In the genomic region with DNA sequence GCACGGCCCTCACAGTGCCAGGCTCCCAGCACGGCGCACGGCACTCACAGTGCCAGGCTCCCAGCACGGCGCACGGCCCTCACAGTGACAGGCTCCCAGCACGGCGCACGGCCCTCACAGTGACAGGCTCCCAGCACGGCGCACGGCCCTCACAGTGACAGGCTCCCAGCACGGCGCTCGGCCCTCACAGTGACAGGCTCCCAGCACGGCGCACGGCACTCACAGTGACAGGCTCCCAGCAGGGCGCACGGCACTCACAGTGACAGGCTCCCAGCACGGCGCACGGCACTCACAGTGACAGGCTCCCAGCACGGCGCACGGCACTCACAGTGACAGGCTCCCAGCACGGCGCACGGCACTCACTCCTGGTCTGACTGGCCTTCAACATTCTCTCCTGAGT, we compare ENCODE assay signal across 7 cellular contexts. TPM values are rescaled to one million over a fixed set of nuclear protein-coding genes. Genes with fewer than 3 reads are reported as not detected.
DNase-seq lines count a peak whose midpoint lies in the region; ATAC-seq, FAIRE-seq and TF ChIP-seq lines count a peak whose summit lies in the region.
"Not testable (repeated sequence)": the region's sequence is repeated elsewhere in the genome, so short reads cannot be mapped to it uniquely, and the experiment has no call there.

No MANE protein-coding gene starts in this region.

- TF ChIP-seq EP300 in H1 (IDR thresholded peaks at IDR 0.05; ENCODE audit: borderline replicate concordance in 1 of 2, low read depth in 2 of 2, low read length in 2 of 2) = not testable (repeated sequence)

- POLR2A ChIA-PET in CD4-positive, alpha-beta T cell (lab: Charles Lee); activated CD8-positive, alpha-beta T cell treated with anti-CD3 and anti-CD28 coated beads for 36 hours (lab: Charles Lee); H1 (lab: Charles Lee; ENCODE audit: partially characterized antibody): not testable (repeated sequence)

- not testable (repeated sequence) for H4K20me1 ChIP-seq in H1 (replicated peaks in 1 of 2; ENCODE audit: control insufficient read depth in 1 of 2, insufficient read depth in 2 of 2, low read length in 2 of 2)

- peak overlapping the region; percentile 87 for H3K27ac Mint-ChIP-seq in CD4-positive, alpha-beta T cell
- H3K27ac Mint-ChIP-seq in T-helper 1 cell treated with Interleukin-12 subunit alpha and Interleukin-12 subunit beta and Interleukin-4 antibody, amounts not matched to agents 30 μg/mL and 1 μg/mL, for 36 hours = peak overlapping the region; percentile 82
- H3K27ac Mint-ChIP-seq in activated CD8-positive, alpha-beta T cell treated with anti-CD3 and anti-CD28 coated beads for 36 hours = peak overlapping the region; percentile 72
- H3K27ac Mint-ChIP-seq in activated naive CD4-positive, alpha-beta T cell treated with anti-CD3 and anti-CD28 coated beads, Interleukin-2, amount 10 ng/mL, durations not matched to agents 7 days and 5 days = peak overlapping the region; percentile 93
- peak overlapping the region; percentile 73 for H3K27ac Mint-ChIP-seq in nephron progenitor cell

- not testable (repeated sequence) for H3K27ac ChIP-seq in CD4-positive, alpha-beta T cell (ENCODE audit: low read depth, low read length); H1 (ENCODE audit: low read depth, low read length)

- not testable (repeated sequence) for H2AFZ ChIP-seq in H1 (ENCODE audit: low read length)

- H2BK12ac ChIP-seq in H1 (ENCODE audit: low read depth, low read length) = not testable (repeated sequence)

- not testable (repeated sequence) for H4K5ac ChIP-seq in H1 (ENCODE audit: insufficient read length, low read depth, low read length)

- WGBS in H1 (ENCODE audit: extremely low coverage in 1 of 2, insufficient coverage in 1 of 2, insufficient read length in 1 of 2, insufficient replicate concordance in 2 of 2, low coverage in 1 of 2, low lambda C conversion rate in 2 of 2, missing lambda C conversion rate in 1 of 2), 2 experiments = 91% methylated on average over 20 of the region's 30 CpGs; no CpG with 5 or more reads in 1 of the 2 experiments

- peaks cover 40% of the 10 kb centered on the region for H3K4me1 Mint-ChIP-seq in CD4-positive, alpha-beta T cell (ENCODE audit: low read depth)
- peaks cover 33% of the 10 kb centered on the region for H3K4me1 Mint-ChIP-seq in T-helper 1 cell treated with Interleukin-12 subunit alpha and Interleukin-12 subunit beta and Interleukin-4 antibody, amounts not matched to agents 30 μg/mL and 1 μg/mL, for 36 hours (ENCODE audit: low read depth)
- peaks cover 44% of the 10 kb centered on the region for H3K4me1 Mint-ChIP-seq in activated CD8-positive, alpha-beta T cell treated with anti-CD3 and anti-CD28 coated beads for 36 hours (ENCODE audit: low read depth)
- H3K4me1 Mint-ChIP-seq in activated naive CD4-positive, alpha-beta T cell treated with anti-CD3 and anti-CD28 coated beads, Interleukin-2, amount 10 ng/mL, durations not matched to agents 7 days and 5 days = peaks cover 53% of the 10 kb centered on the region
- H3K4me1 Mint-ChIP-seq in nephron progenitor cell = peaks cover 28% of the 10 kb centered on the region

- H2BK20ac ChIP-seq in H1 (ENCODE audit: low read length) = not testable (repeated sequence)

- peaks cover 0 to 20% (median 6%) of the 10 kb centered on the region in 4 experiments; a peak in 7 of 8 replicates for H3K36me3 ChIP-seq in H1 (ENCODE audit: control insufficient read depth in 2 of 4, insufficient read depth in 4 of 4, low read length in 3 of 4)

- H2AK5ac ChIP-seq in H1 (ENCODE audit: low read depth, low read length) = not testable (repeated sequence)

- H3K14ac ChIP-seq in H1 (ENCODE audit: insufficient read length) = not testable (repeated sequence)

- DNase-seq in CD4-positive, alpha-beta T cell; Jurkat, Clone E6-1 (ENCODE audit: low read depth, low spot score); H1 (ENCODE audit: low read depth in 1 of 2, low spot score in 2 of 2); nephron progenitor cell: not testable (repeated sequence)
- peak; percentile 42 for DNase-seq in activated CD8-positive, alpha-beta T cell treated with anti-CD3 and anti-CD28 coated beads for 36 hours
- peak; percentile 51 for DNase-seq in activated naive CD4-positive, alpha-beta T cell treated with anti-CD3 and anti-CD28 coated beads, Interleukin-2, amount 10 ng/mL, durations not matched to agents 7 days and 5 days

- H2BK5ac ChIP-seq in H1 (ENCODE audit: low read depth, low read length) = not testable (repeated sequence)

- not testable (repeated sequence) for H3K23me2 ChIP-seq in H1 (ENCODE audit: low read depth, low read length)

- H2BK120ac ChIP-seq in H1 (replicated peaks; ENCODE audit: low read depth, low read length) = not testable (repeated sequence)

- peaks cover 34% of the 10 kb centered on the region for H3K36me3 Mint-ChIP-seq in CD4-positive, alpha-beta T cell (ENCODE audit: low read depth)
- peaks cover 37% of the 10 kb centered on the region for H3K36me3 Mint-ChIP-seq in T-helper 1 cell treated with Interleukin-12 subunit alpha and Interleukin-12 subunit beta and Interleukin-4 antibody, amounts not matched to agents 30 μg/mL and 1 μg/mL, for 36 hours (ENCODE audit: low read depth)
- peaks cover 27% of the 10 kb centered on the region for H3K36me3 Mint-ChIP-seq in activated CD8-positive, alpha-beta T cell treated with anti-CD3 and anti-CD28 coated beads for 36 hours (ENCODE audit: low read depth)
- peaks cover 61% of the 10 kb centered on the region for H3K36me3 Mint-ChIP-seq in activated naive CD4-positive, alpha-beta T cell treated with anti-CD3 and anti-CD28 coated beads, Interleukin-2, amount 10 ng/mL, durations not matched to agents 7 days and 5 days
- peaks cover 29% of the 10 kb centered on the region for H3K36me3 Mint-ChIP-seq in nephron progenitor cell (ENCODE audit: low read depth)

- H3K56ac ChIP-seq in H1 (replicated peaks; ENCODE audit: insufficient read length, low read depth, low read length) = not testable (repeated sequence)

- not testable (repeated sequence) for H3K9ac ChIP-seq in H1 (replicated peaks in 1 of 4; ENCODE audit: extremely low read depth in 1 of 4, low read depth in 3 of 4, low read length in 3 of 4)

- H3K23ac ChIP-seq in H1 (ENCODE audit: insufficient read length) = not testable (repeated sequence)

- H3K4me3 Mint-ChIP-seq in CD4-positive, alpha-beta T cell = peak overlapping the region; percentile 79
- peak overlapping the region; percentile 64 for H3K4me3 Mint-ChIP-seq in T-helper 1 cell treated with Interleukin-12 subunit alpha and Interleukin-12 subunit beta and Interleukin-4 antibody, amounts not matched to agents 30 μg/mL and 1 μg/mL, for 36 hours
- H3K4me3 Mint-ChIP-seq in activated CD8-positive, alpha-beta T cell treated with anti-CD3 and anti-CD28 coated beads for 36 hours = peak overlapping the region; percentile 67
- peak overlapping the region; percentile 72 for H3K4me3 Mint-ChIP-seq in activated naive CD4-positive, alpha-beta T cell treated with anti-CD3 and anti-CD28 coated beads, Interleukin-2, amount 10 ng/mL, durations not matched to agents 7 days and 5 days
- not testable (repeated sequence) for H3K4me3 Mint-ChIP-seq in nephron progenitor cell

- not testable (repeated sequence) for H3K27me3 ChIP-seq in CD4-positive, alpha-beta T cell (ENCODE audit: control insufficient read depth, insufficient read depth, low read length); H1 (replicated peaks in 1 of 4; ENCODE audit: control insufficient read depth in 3 of 4, extremely low read depth in 1 of 4, insufficient read depth in 3 of 4, low read length in 3 of 4)

- H3K18ac ChIP-seq in H1 (ENCODE audit: extremely low read depth, low read length) = not testable (repeated sequence)

- H3K9me3 ChIP-seq in CD4-positive, alpha-beta T cell (ENCODE audit: control insufficient read depth, low read length); H1 (ENCODE audit: insufficient read depth in 2 of 2, low read depth in 1 of 2, low read length in 1 of 2): not testable (repeated sequence)

- FAIRE-seq in H1 (lab: Jason Lieb, UNC) = not testable (repeated sequence)

- H3K79me2 ChIP-seq in H1 (ENCODE audit: control insufficient read depth in 1 of 2, insufficient read depth in 2 of 2, low read length in 2 of 2) = not testable (repeated sequence)

- not testable (repeated sequence) for H3K9me3 Mint-ChIP-seq in CD4-positive, alpha-beta T cell; T-helper 1 cell treated with Interleukin-12 subunit alpha and Interleukin-12 subunit beta and Interleukin-4 antibody, amounts not matched to agents 30 μg/mL and 1 μg/mL, for 36 hours; activated CD8-positive, alpha-beta T cell treated with anti-CD3 and anti-CD28 coated beads for 36 hours; activated naive CD4-positive, alpha-beta T cell treated with anti-CD3 and anti-CD28 coated beads, Interleukin-2, amount 10 ng/mL, durations not matched to agents 7 days and 5 days; nephron progenitor cell

- not testable (repeated sequence) for TF ChIP-seq RAD21 in H1 (IDR thresholded peaks at IDR 0.05 in 1 of 2, conservative IDR thresholded peaks at IDR 0.05 in 1 of 2; ENCODE audit: low read depth in 2 of 2, low read length in 2 of 2)

- H3K4me3 ChIP-seq in Jurkat, Clone E6-1 (ENCODE audit: low read length) = peak overlapping the region; percentile 60
- not testable (repeated sequence) for H3K4me3 ChIP-seq in H1 (ENCODE audit: extremely low read depth in 1 of 4, insufficient read depth in 2 of 4, low read depth in 3 of 4, low read length in 4 of 4)

- H3K4ac ChIP-seq in H1 (replicated peaks; ENCODE audit: insufficient read length, low read depth, low read length) = not testable (repeated sequence)

- not testable (repeated sequence) for TF ChIP-seq POLR2A in H1 (IDR thresholded peaks at IDR 0.05; ENCODE audit: control extremely low read depth in 1 of 2, low read depth in 2 of 2, low read length in 2 of 2)

- not testable (repeated sequence) for H4K91ac ChIP-seq in H1 (replicated peaks; ENCODE audit: insufficient read length, low read length)

- not testable (repeated sequence) for H3K27me3 Mint-ChIP-seq in CD4-positive, alpha-beta T cell; T-helper 1 cell treated with Interleukin-12 subunit alpha and Interleukin-12 subunit beta and Interleukin-4 antibody, amounts not matched to agents 30 μg/mL and 1 μg/mL, for 36 hours (ENCODE audit: low read depth); activated CD8-positive, alpha-beta T cell treated with anti-CD3 and anti-CD28 coated beads for 36 hours; activated naive CD4-positive, alpha-beta T cell treated with anti-CD3 and anti-CD28 coated beads, Interleukin-2, amount 10 ng/mL, durations not matched to agents 7 days and 5 days; nephron progenitor cell (ENCODE audit: low read depth, poor library complexity)

- not testable (repeated sequence) for H3K79me1 ChIP-seq in H1 (ENCODE audit: low read depth, low read length)

- H3K4me1 ChIP-seq in H1 (replicated peaks in 1 of 4; ENCODE audit: control insufficient read depth in 3 of 4, insufficient read depth in 4 of 4, low read length in 3 of 4) = not testable (repeated sequence)

- TF ChIP-seq CTCF in CD4-positive, alpha-beta T cell (IDR thresholded peaks at IDR 0.05); activated CD8-positive, alpha-beta T cell treated with anti-CD3 and anti-CD28 coated beads for 36 hours (IDR thresholded peaks at IDR 0.05); H1 (IDR thresholded peaks at IDR 0.05; ENCODE audit: control extremely low read depth in 1 of 3, insufficient read depth in 1 of 3, low read depth in 1 of 3, low read length in 3 of 3); nephron progenitor cell (IDR thresholded peaks at IDR 0.05): not testable (repeated sequence)

- intact Hi-C loops in CD4-positive, alpha-beta T cell (cut with DNase I, micrococcal nuclease); activated CD8-positive, alpha-beta T cell treated with anti-CD3 and anti-CD28 coated beads for 36 hours (cut with micrococcal nuclease): not testable (repeated sequence)

- CTCF ChIA-PET in CD4-positive, alpha-beta T cell (lab: Charles Lee); activated CD8-positive, alpha-beta T cell treated with anti-CD3 and anti-CD28 coated beads for 36 hours (lab: Charles Lee); H1 (lab: Charles Lee; ENCODE audit: partially characterized antibody): not testable (repeated sequence)
- CTCF ChIA-PET in activated naive CD4-positive, alpha-beta T cell treated with anti-CD3 and anti-CD28 coated beads, Interleukin-2, amount 10 ng/mL, durations not matched to agents 7 days and 5 days (lab: Charles Lee) = interaction anchor here (1.6 to 2.1 kb wide), 2 partner anchors 9 to 68 kb away, joined by 4 to 7 read pairs; no protein-coding TSS in a partner anchor

- not testable (repeated sequence) for ATAC-seq in CD4-positive, alpha-beta T cell (ENCODE audit: poor library complexity); activated CD8-positive, alpha-beta T cell treated with anti-CD3 and anti-CD28 coated beads for 36 hours

- not testable (repeated sequence) for H3K4me2 ChIP-seq in H1 (ENCODE audit: insufficient read depth in 1 of 2, low read depth in 2 of 2, low read length in 2 of 2)

- H2BK15ac ChIP-seq in H1 (ENCODE audit: low read length) = not testable (repeated sequence)

- H4K8ac ChIP-seq in H1 (ENCODE audit: extremely low read depth, insufficient read depth, low read length) = peak overlapping the region; percentile 22; the same call in 1 of the 2 replicates

RNA-seq across cellular contexts. Expression of a gene that starts 7.6 kb away (rescaled TPM):
- 10 to 100 TPM; 31.5 to 34.0 TPM for total RNA-seq in CD4-positive, alpha-beta T cell
- 5.5 TPM for polyA plus RNA-seq in Jurkat, Clone E6-1 (2012; ENCODE audit: insufficient read depth, insufficient read length)
- total RNA-seq in activated CD8-positive, alpha-beta T cell treated with anti-CD3 and anti-CD28 coated beads for 36 hours = 10 to 100 TPM; 52.2 to 55.6 TPM
- total RNA-seq in H1 (2021; fragmentation: NEBNext Ultra II Directional; extraction: Animal tissue kit (Norgen Biotek cat#: 25700)) = 33.1 and 33.4 TPM in 2 replicates
- polyA plus RNA-seq in H1 (2011; rRNA removed) = 6.4 and 8.4 TPM in 2 replicates
- polyA plus RNA-seq in H1 (2011; cell fraction: cytosol; rRNA removed) = 11.0 TPM
- polyA plus RNA-seq in H1 (2011; cell fraction: nucleus; rRNA removed) = 16.8 TPM
- polyA plus RNA-seq in H1 (2012, experiment 1 of 2) = 11.9 to 16.4 TPM (median 13.1 TPM) in 4 replicates
- polyA plus RNA-seq in H1 (2012, experiment 2 of 2) = 2.6 TPM
- 8.2 TPM for polyA plus RNA-seq in H1 (2013, experiment 1 of 2)
- 8.1 TPM for polyA plus RNA-seq in H1 (2013, experiment 2 of 2)
- 21.1 and 21.8 TPM in 2 replicates for polyA minus RNA-seq in H1 (2011; rRNA and poly(A)+ RNA removed)
- polyA minus RNA-seq in H1 (2011; cell fraction: cytosol; rRNA and poly(A)+ RNA removed) = 21.1 TPM
- 28.4 TPM for polyA minus RNA-seq in H1 (2011; cell fraction: nucleus; rRNA and poly(A)+ RNA removed)

RNA-seq across cellular contexts. Expression of a gene that starts 51.2 kb away (rescaled TPM):
- total RNA-seq in CD4-positive, alpha-beta T cell = 10 to 100 TPM; 75.1 to 85.6 TPM
- not detected for polyA plus RNA-seq in Jurkat, Clone E6-1 (2012; ENCODE audit: insufficient read depth, insufficient read length)
- 10 to 100 TPM; 40.5 to 51.2 TPM for total RNA-seq in activated CD8-positive, alpha-beta T cell treated with anti-CD3 and anti-CD28 coated beads for 36 hours
- 44.6 and 45.2 TPM in 2 replicates for total RNA-seq in H1 (2021; fragmentation: NEBNext Ultra II Directional; extraction: Animal tissue kit (Norgen Biotek cat#: 25700))
- 31.4 and 58.8 TPM in 2 replicates for polyA plus RNA-seq in H1 (2011; rRNA removed)
- polyA plus RNA-seq in H1 (2011; cell fraction: cytosol; rRNA removed) = 46.5 TPM
- 107 TPM for polyA plus RNA-seq in H1 (2011; cell fraction: nucleus; rRNA removed)
- polyA plus RNA-seq in H1 (2012, experiment 1 of 2) = 34.1 to 36.9 TPM (median 35.8 TPM) in 4 replicates
- polyA plus RNA-seq in H1 (2012, experiment 2 of 2) = 34.9 TPM
- 26.8 TPM for polyA plus RNA-seq in H1 (2013, experiment 1 of 2)
- 25.1 TPM for polyA plus RNA-seq in H1 (2013, experiment 2 of 2)
- 82.5 and 105 TPM in 2 replicates for polyA minus RNA-seq in H1 (2011; rRNA and poly(A)+ RNA removed)
- polyA minus RNA-seq in H1 (2011; cell fraction: cytosol; rRNA and poly(A)+ RNA removed) = 37.5 TPM
- polyA minus RNA-seq in H1 (2011; cell fraction: nucleus; rRNA and poly(A)+ RNA removed) = 38.0 TPM
